In the genomic region with DNA sequence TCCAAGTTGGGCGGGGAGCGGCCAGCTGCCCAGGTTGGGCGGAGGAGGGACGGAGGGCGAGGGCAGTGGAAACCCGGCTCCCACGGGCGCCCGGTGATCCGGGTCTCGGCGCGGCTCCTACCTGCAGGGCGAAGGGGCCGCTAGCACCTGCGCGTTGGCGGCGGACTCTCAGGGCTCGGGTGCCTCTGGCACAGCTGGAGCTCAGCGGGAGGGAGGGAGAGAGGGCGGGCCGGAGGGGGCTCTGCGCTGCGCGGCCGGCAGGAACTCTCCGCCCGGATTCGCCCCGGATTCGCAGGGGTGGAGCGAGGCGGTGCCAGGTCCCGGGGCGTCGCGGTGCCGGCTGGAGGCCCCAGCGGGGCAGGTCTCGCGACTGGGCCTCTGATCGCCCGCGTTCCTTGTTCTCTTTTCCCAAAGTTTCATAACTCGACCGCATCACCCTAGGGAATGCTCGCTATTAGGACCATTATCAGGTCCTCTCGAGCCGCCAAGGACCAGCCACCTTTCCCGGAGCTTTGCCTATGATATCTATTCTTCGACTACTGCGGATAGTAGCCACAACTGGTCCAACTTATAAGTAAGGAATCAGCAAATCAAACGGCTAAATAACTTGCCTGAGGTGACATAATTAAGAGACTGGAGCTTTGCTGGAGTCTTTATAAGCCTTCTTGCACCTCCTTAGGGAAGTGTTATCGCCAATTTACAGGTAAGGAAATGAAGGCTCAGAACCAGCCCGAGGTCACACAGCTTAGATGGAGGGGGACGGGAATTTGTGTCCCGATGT, we compare ENCODE assay signal across 8 cellular contexts. TPM values are rescaled to one million over a fixed set of nuclear protein-coding genes. Genes with fewer than 3 reads are reported as not detected.
DNase-seq lines count a peak whose midpoint lies in the region; ATAC-seq and TF ChIP-seq lines count a peak whose summit lies in the region.

A gene with protein sequence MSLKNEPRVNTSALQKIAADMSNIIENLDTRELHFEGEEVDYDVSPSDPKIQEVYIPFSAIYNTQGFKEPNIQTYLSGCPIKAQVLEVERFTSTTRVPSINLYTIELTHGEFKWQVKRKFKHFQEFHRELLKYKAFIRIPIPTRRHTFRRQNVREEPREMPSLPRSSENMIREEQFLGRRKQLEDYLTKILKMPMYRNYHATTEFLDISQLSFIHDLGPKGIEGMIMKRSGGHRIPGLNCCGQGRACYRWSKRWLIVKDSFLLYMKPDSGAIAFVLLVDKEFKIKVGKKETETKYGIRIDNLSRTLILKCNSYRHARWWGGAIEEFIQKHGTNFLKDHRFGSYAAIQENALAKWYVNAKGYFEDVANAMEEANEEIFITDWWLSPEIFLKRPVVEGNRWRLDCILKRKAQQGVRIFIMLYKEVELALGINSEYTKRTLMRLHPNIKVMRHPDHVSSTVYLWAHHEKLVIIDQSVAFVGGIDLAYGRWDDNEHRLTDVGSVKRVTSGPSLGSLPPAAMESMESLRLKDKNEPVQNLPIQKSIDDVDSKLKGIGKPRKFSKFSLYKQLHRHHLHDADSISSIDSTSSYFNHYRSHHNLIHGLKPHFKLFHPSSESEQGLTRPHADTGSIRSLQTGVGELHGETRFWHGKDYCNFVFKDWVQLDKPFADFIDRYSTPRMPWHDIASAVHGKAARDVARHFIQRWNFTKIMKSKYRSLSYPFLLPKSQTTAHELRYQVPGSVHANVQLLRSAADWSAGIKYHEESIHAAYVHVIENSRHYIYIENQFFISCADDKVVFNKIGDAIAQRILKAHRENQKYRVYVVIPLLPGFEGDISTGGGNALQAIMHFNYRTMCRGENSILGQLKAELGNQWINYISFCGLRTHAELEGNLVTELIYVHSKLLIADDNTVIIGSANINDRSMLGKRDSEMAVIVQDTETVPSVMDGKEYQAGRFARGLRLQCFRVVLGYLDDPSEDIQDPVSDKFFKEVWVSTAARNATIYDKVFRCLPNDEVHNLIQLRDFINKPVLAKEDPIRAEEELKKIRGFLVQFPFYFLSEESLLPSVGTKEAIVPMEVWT (minus strand): TSS at position 206 of the 781 bp plus-strand sequence. CDS start 72,432 bp downstream, outside the sequence.

- peak; percentile 35 to 77 for TF ChIP-seq POLR2A in adrenal gland (IDR thresholded peaks at IDR 0.05)

- H3K9ac ChIP-seq in parathyroid adenoma, result peak within 1 kb of the TSS; percentile 13

- H3K27ac ChIP-seq in adrenal gland (peak within 1 kb of the TSS; percentile 82 to 96 (median 94)), heart right ventricle (peak within 1 kb of the TSS; percentile 80 to 94 (median 90)), parathyroid adenoma (peak within 1 kb of the TSS; percentile 81)

- peak; percentile 39 for ATAC-seq in GM19455 (IDR thresholded peaks at IDR 0.05; ENCODE audit: unreplicated experiment)
- peak; percentile 43 for ATAC-seq in HG03521 (IDR thresholded peaks at IDR 0.05; ENCODE audit: unreplicated experiment)
- ATAC-seq in heart right ventricle, result peak; percentile 85 to 95 (median 88)

- no peak for TF ChIP-seq CTCF in adrenal gland (IDR thresholded peaks at IDR 0.05)
- TF ChIP-seq CTCF in heart right ventricle (IDR thresholded peaks at IDR 0.05), result peak in 1 of 9 donors; percentile 4
- no peak for TF ChIP-seq CTCF in parathyroid adenoma (IDR thresholded peaks at IDR 0.05)

- peak within 1 kb of the TSS; percentile 1 to 69 (median 58) for H3K4me3 ChIP-seq in adrenal gland
- H3K4me3 ChIP-seq in heart right ventricle, result peak within 1 kb of the TSS; percentile 53 to 79 (median 68)
- peak within 1 kb of the TSS; percentile 81 for H3K4me3 ChIP-seq in parathyroid adenoma (ENCODE audit: low read depth, low read length)

- peak within 1 kb of the TSS; percentile 85 for H3K4me2 ChIP-seq in parathyroid adenoma (ENCODE audit: low read length)

- H3K9me3 ChIP-seq in adrenal gland (replicated peaks in 1 of 3) (no peaks in the 10 kb centered on the region), heart right ventricle (peaks cover 0 to 3% (median 0%) of the 10 kb centered on the region in 11 donors), parathyroid adenoma (ENCODE audit: control insufficient read depth, low read length) (no peaks in the 10 kb centered on the region)

- H2AFZ ChIP-seq in parathyroid adenoma, result peak within 1 kb of the TSS; percentile 85

- peak; percentile 79 for DNase-seq in D341Med (ENCODE audit: low spot score)
- peak; percentile 48 for DNase-seq in RPMI8226
- peak in 6 of 7 donors; percentile 83 to 91 (median 88) for DNase-seq in adrenal gland
- DNase-seq in heart right ventricle, result peak; percentile 85 to 86
- no peak for DNase-seq in NCI-H1694 (lab: John Stamatoyannopoulos, UW)

- H3K27me3 ChIP-seq in adrenal gland (no peaks in the 10 kb centered on the region), heart right ventricle (no peaks in the 10 kb centered on the region), parathyroid adenoma (ENCODE audit: control insufficient read depth, insufficient read depth, low read length) (no peaks in the 10 kb centered on the region)

- H3K4me1 ChIP-seq in adrenal gland (replicated peaks in 1 of 2), result peaks cover 0 to 38% of the 10 kb centered on the region in 2 donors
- peaks cover 0 to 69% (median 20%) of the 10 kb centered on the region in 9 donors for H3K4me1 ChIP-seq in heart right ventricle
- H3K4me1 ChIP-seq in parathyroid adenoma, result peaks cover 4% of the 10 kb centered on the region

- H3K36me3 ChIP-seq in adrenal gland (replicated peaks in 1 of 2) (no peaks in the 10 kb centered on the region), heart right ventricle (no peaks in the 10 kb centered on the region), parathyroid adenoma (ENCODE audit: control insufficient read depth, insufficient read depth, low read length) (no peaks in the 10 kb centered on the region)

- no peaks in the 10 kb centered on the region for H3K79me2 ChIP-seq in parathyroid adenoma

- intact Hi-C loops in adrenal gland (cut with DNase I) (no loop called here), heart right ventricle (cut with DNase I) (loop anchor here in 2 of 10 donors (2.0 to 5.0 kb wide), 3 partner anchors 22 to 227 kb away; a partner anchor contains a TSS)

- WGBS in adrenal gland, 4 donors, result 5 to 22% (median 12%) methylated on average over 13 to 58 of the region's 58 CpGs
- 4% methylated on average over 51 to 58 of the region's 58 CpGs for WGBS in heart right ventricle, 2 donors

RNA-seq across cellular contexts. Expression of the gene that starts here (rescaled TPM):
- total RNA-seq in adrenal gland, result 100 to 1,000 TPM in 6 of 8 donors, 10 to 100 TPM in 2; 60.3 to 178 (median 126) TPM
- polyA plus RNA-seq in adrenal gland, result 10 to 100 TPM; 25.7 to 79.8 (median 36.5) TPM
- total RNA-seq in heart right ventricle, result 10 to 100 TPM; 51.4 to 83.3 (median 67.1) TPM
- 10 to 100 TPM; 10.5 to 13.3 TPM for polyA plus RNA-seq in heart right ventricle
